ENCODE assay signal across 2 cellular contexts in genomic region chr7:116984511-116984910, GRCh38.
TF ChIP-seq lines count a peak whose summit lies in the region.

No MANE protein-coding gene starts in this region.

TF ChIP-seq in SK-N-SH treated with all-trans-retinoic acid at 6 μM for 48 hours, 23 proteins besides CTCF, POLR2A, EP300 and RAD21 (continued from another document):
- TF ChIP-seq, protein P1, sequence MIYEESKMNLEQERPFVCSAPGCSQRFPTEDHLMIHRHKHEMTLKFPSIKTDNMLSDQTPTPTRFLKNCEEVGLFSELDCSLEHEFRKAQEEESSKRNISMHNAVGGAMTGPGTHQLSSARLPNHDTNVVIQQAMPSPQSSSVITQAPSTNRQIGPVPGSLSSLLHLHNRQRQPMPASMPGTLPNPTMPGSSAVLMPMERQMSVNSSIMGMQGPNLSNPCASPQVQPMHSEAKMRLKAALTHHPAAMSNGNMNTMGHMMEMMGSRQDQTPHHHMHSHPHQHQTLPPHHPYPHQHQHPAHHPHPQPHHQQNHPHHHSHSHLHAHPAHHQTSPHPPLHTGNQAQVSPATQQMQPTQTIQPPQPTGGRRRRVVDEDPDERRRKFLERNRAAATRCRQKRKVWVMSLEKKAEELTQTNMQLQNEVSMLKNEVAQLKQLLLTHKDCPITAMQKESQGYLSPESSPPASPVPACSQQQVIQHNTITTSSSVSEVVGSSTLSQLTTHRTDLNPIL (CRISPR knock-in tag; IDR thresholded peaks at IDR 0.05; ENCODE audit: low read depth) = no peak
- TF ChIP-seq GLIS3 (CRISPR knock-in tag; IDR thresholded peaks at IDR 0.05) (no peak), PPARA (CRISPR knock-in tag; IDR thresholded peaks at IDR 0.05; ENCODE audit: borderline replicate concordance) (no peak), ZNF8 (CRISPR knock-in tag; IDR thresholded peaks at IDR 0.05) (no peak), POU6F1 (CRISPR knock-in tag; IDR thresholded peaks at IDR 0.05; ENCODE audit: borderline replicate concordance, low read depth) (no peak), SNAI2 (CRISPR knock-in tag; IDR thresholded peaks at IDR 0.05) (no peak), ZC3H10 (CRISPR knock-in tag; IDR thresholded peaks at IDR 0.05) (no peak), TCF4 (CRISPR knock-in tag; IDR thresholded peaks at IDR 0.05; ENCODE audit: borderline replicate concordance) (no peak), ESRRG (CRISPR knock-in tag; IDR thresholded peaks at IDR 0.05) (no peak), ZFP30 (CRISPR knock-in tag; IDR thresholded peaks at IDR 0.05) (no peak), ZNF70 (CRISPR knock-in tag; IDR thresholded peaks at IDR 0.05) (no peak), ZFP3 (CRISPR knock-in tag; IDR thresholded peaks at IDR 0.05) (no peak), BACH2 (CRISPR knock-in tag; IDR thresholded peaks at IDR 0.05; ENCODE audit: borderline replicate concordance) (no peak), ISL1 (CRISPR knock-in tag; IDR thresholded peaks at IDR 0.05) (no peak), ARNTL (CRISPR knock-in tag; IDR thresholded peaks at IDR 0.05; ENCODE audit: borderline replicate concordance, low read depth) (no peak)
- TF ChIP-seq, protein P2, sequence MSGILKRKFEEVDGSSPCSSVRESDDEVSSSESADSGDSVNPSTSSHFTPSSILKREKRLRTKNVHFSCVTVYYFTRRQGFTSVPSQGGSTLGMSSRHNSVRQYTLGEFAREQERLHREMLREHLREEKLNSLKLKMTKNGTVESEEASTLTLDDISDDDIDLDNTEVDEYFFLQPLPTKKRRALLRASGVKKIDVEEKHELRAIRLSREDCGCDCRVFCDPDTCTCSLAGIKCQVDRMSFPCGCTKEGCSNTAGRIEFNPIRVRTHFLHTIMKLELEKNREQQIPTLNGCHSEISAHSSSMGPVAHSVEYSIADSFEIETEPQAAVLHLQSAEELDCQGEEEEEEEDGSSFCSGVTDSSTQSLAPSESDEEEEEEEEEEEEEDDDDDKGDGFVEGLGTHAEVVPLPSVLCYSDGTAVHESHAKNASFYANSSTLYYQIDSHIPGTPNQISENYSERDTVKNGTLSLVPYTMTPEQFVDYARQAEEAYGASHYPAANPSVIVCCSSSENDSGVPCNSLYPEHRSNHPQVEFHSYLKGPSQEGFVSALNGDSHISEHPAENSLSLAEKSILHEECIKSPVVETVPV (CRISPR knock-in tag; IDR thresholded peaks at IDR 0.05) = no peak
- TF ChIP-seq, protein P3, sequence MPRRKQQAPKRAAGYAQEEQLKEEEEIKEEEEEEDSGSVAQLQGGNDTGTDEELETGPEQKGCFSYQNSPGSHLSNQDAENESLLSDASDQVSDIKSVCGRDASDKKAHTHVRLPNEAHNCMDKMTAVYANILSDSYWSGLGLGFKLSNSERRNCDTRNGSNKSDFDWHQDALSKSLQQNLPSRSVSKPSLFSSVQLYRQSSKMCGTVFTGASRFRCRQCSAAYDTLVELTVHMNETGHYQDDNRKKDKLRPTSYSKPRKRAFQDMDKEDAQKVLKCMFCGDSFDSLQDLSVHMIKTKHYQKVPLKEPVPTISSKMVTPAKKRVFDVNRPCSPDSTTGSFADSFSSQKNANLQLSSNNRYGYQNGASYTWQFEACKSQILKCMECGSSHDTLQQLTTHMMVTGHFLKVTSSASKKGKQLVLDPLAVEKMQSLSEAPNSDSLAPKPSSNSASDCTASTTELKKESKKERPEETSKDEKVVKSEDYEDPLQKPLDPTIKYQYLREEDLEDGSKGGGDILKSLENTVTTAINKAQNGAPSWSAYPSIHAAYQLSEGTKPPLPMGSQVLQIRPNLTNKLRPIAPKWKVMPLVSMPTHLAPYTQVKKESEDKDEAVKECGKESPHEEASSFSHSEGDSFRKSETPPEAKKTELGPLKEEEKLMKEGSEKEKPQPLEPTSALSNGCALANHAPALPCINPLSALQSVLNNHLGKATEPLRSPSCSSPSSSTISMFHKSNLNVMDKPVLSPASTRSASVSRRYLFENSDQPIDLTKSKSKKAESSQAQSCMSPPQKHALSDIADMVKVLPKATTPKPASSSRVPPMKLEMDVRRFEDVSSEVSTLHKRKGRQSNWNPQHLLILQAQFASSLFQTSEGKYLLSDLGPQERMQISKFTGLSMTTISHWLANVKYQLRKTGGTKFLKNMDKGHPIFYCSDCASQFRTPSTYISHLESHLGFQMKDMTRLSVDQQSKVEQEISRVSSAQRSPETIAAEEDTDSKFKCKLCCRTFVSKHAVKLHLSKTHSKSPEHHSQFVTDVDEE (CRISPR knock-in tag; IDR thresholded peaks at IDR 0.05) = no peak
TF ChIP-seq in SK-N-SH treated with all-trans-retinoic acid at 6 μM for 48 hours: peak in this region for 0.

TF ChIP-seq in SK-N-SH, 30 proteins besides CTCF, POLR2A, EP300 and RAD21 (continued from another document):
- TF ChIP-seq TCF12 (IDR thresholded peaks at IDR 0.05) = no peak
